In genomic region chr19:46718157-46718933, GRCh38 we compare ENCODE assay signal across 7 cellular contexts. TPM values are rescaled to one million over a fixed set of nuclear protein-coding genes. Genes with fewer than 3 reads are reported as not detected.
DNase-seq lines count a peak whose midpoint lies in the region; ATAC-seq lines count a peak whose summit lies in the region.

No MANE protein-coding gene starts in this region.

- ATAC-seq in GM21381 (IDR thresholded peaks at IDR 0.05; ENCODE audit: unreplicated experiment) (peak; percentile 29), left cardiac atrium (no peak), HG03175 (IDR thresholded peaks at IDR 0.05; ENCODE audit: unreplicated experiment) (no peak), GM18867 (IDR thresholded peaks at IDR 0.05; ENCODE audit: unreplicated experiment) (no peak)

- peak; percentile 65 to 73 for DNase-seq in NOMO-1 (lab: John Stamatoyannopoulos, UW; ENCODE audit: unreplicated experiment in 2 of 2)
- peak; percentile 47 for DNase-seq in activated T-cell treated with anti-CD3 and anti-CD28 coated beads for 48 hours (ENCODE audit: low read depth)
- peak; percentile 19 for DNase-seq in left cardiac atrium
- peak; percentile 20 for DNase-seq in stimulated activated CD8-positive, alpha-beta memory T cell treated with anti-CD3 and anti-CD28 coated beads, Interleukin-12 subunit alpha, Interleukin-12 subunit beta, amount 100 ng/mL, for 24 hours (ENCODE audit: extremely low read depth)

- intact Hi-C loops in left cardiac atrium (cut with DNase I) = no loop called here

RNA-seq across cellular contexts. Expression of gene PRKD2, which starts 1.4 kb away (rescaled TPM):
- 10 to 100 TPM; 14.9 to 18.0 TPM for total RNA-seq in left cardiac atrium

RNA-seq across cellular contexts. Expression of gene FKRP, which starts 27.5 kb away (rescaled TPM):
- 10 to 100 TPM; 12.4 to 17.3 TPM for total RNA-seq in left cardiac atrium

RNA-seq across cellular contexts. Expression of gene STRN4, which starts 27.9 kb away (rescaled TPM):
- 10 to 100 TPM; 37.2 to 61.9 TPM for total RNA-seq in left cardiac atrium

RNA-seq across cellular contexts. Expression of gene DACT3, which starts 57.4 kb away (rescaled TPM):
- 10 to 100 TPM; 15.1 to 15.4 TPM for total RNA-seq in left cardiac atrium

Comparison
In these comparisons a context has a peak if more than half of its experiments do, and no peak if none do; other contexts are left out.
1. DNase-seq: peak in every context shown above with its lines; median percentile 69 in NOMO-1; 47 in activated T-cell treated with anti-CD3 and anti-CD28 coated beads for 48 hours; 20 in stimulated activated CD8-positive, alpha-beta memory T cell treated with anti-CD3 and anti-CD28 coated beads, Interleukin-12 subunit alpha, Interleukin-12 subunit beta, amount 100 ng/mL, for 24 hours; 19 in left cardiac atrium.